21 cellular contexts compared by ENCODE assay signal in the genomic region with DNA sequence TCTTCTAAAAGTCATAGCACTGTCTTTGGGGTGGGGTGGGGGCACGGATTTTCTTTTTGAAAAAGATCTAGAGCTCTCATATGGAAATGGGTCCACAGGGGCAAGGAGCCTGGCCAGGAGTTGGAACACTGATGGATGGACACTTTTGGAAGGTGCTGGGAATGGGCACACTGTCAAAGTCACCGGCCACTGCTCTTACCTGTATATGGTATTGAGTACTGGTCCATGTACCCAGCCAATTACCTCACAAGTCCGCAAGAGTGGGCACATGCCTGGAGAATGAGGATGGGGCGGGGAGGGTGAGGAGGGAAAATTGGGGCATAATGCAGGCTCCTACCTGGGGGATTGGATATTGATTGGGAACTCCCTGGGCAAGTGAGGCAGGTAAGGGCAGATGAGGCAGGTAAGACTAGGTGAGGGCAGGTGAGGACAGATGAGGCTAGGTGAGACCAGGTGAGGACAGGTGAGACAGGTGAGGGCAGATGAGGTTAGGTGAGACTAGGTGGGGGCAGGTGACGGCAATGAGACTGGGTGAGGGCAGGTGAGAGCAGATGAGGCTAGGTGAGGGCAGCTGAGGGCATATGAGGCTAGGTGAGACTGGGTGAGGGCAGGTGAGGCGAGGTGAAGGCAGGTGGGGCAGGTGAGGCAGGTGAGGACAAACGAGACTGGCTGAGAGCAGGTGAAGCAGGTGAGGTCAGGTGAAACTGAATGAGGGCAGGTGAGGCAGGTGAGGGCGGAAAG.
DNase-seq lines count a peak whose midpoint lies in the region; ATAC-seq, FAIRE-seq and TF ChIP-seq lines count a peak whose summit lies in the region.
"Had no signal": no experiment of that assay in that cellular context is flagged by ENCODE, and none has a peak within 500 bp of the region (broad histone marks: within the 10 kb centered on the region; RNA-seq: fewer than 3 reads in every experiment).

No MANE protein-coding gene starts in this region.

- DNase-seq in NCI-H510A (lab: John Stamatoyannopoulos, UW) (peak; percentile 3), NCI-H510A treated with DMSO at 0.1 percent for 48 hours (lab: John Stamatoyannopoulos, UW) (no peak), HTR-8/SVneo (ENCODE audit: insufficient read length, low spot score) (no peak), H1 (ENCODE audit: low read depth in 1 of 2, low spot score in 2 of 2) (no peak), small intestine (peak; percentile 12), KBM-7 (no peak), spleen (no peak)
- DNase-seq: BE2C; CD4-positive, alpha-beta memory T cell; DND-41; HCEC 1CT; NCI-H1105; NCI-H2107; NCI-H226; NCI-H526; NK-92 treated with Interleukin-12 subunit alpha and Interleukin-12 subunit beta, amount 100 ng/mL, for 24 hours had no signal

- TF ChIP-seq EP300 in H1 (IDR thresholded peaks at IDR 0.05; ENCODE audit: borderline replicate concordance in 1 of 2, low read depth in 2 of 2, low read length in 2 of 2), result no peak

- ATAC-seq in GM21786 (IDR thresholded peaks at IDR 0.05; ENCODE audit: unreplicated experiment), result no peak
- ATAC-seq: Right ventricle myocardium inferior had no signal

- peak; percentile 33 for FAIRE-seq in HTR-8/SVneo (lab: Jason Lieb, UNC)
- no peak for FAIRE-seq in H1 (lab: Jason Lieb, UNC)
- FAIRE-seq in small intestine (lab: Jason Lieb, UNC), result no peak
- FAIRE-seq: A204.1, RCC 7860 had no signal

- no peak overlapping the region for H4K5ac ChIP-seq in H1 (ENCODE audit: insufficient read length, low read depth, low read length)

- CTCF ChIA-PET in H1 (lab: Charles Lee; ENCODE audit: partially characterized antibody), result no interaction called here

- H2AFZ ChIP-seq in H1 (ENCODE audit: low read length), result no peak overlapping the region

- no peak overlapping the region for H3K23ac ChIP-seq in H1 (ENCODE audit: insufficient read length)

- H3K79me2 ChIP-seq in H1 (ENCODE audit: control insufficient read depth in 1 of 2, insufficient read depth in 2 of 2, low read length in 2 of 2), result no peaks in the 10 kb centered on the region

- H3K27me3 ChIP-seq in H1 (replicated peaks in 1 of 4; ENCODE audit: control insufficient read depth in 3 of 4, extremely low read depth in 1 of 4, insufficient read depth in 3 of 4, low read length in 3 of 4), result peaks cover 0 to 5% (median 2%) of the 10 kb centered on the region in 4 experiments; a peak in 1 of 7 replicates
- H3K27me3 ChIP-seq in small intestine (ENCODE audit: control insufficient read depth in 2 of 2, insufficient read depth in 2 of 2, low read length in 2 of 2), result no peaks in the 10 kb centered on the region
- H3K27me3 ChIP-seq in spleen (replicated peaks in 1 of 7), result no peaks in the 10 kb centered on the region
- H3K27me3 ChIP-seq: BE2C had no signal

- TF ChIP-seq POLR2A in H1 (IDR thresholded peaks at IDR 0.05; ENCODE audit: control extremely low read depth in 1 of 2, low read depth in 2 of 2, low read length in 2 of 2) (no peak), spleen (IDR thresholded peaks at IDR 0.05) (no peak)

- H3K4me3 ChIP-seq in H1 (ENCODE audit: extremely low read depth in 1 of 4, insufficient read depth in 2 of 4, low read depth in 3 of 4, low read length in 4 of 4), result no peak overlapping the region
- no peak overlapping the region for H3K4me3 ChIP-seq in small intestine (ENCODE audit: low read depth in 1 of 2, low read length in 2 of 2)
- no peak overlapping the region for H3K4me3 ChIP-seq in spleen
- H3K4me3 ChIP-seq: SK-N-MC had no signal

- H3K4me2 ChIP-seq in H1 (ENCODE audit: insufficient read depth in 1 of 2, low read depth in 2 of 2, low read length in 2 of 2), result no peak overlapping the region

- no peak overlapping the region for H3K14ac ChIP-seq in H1 (ENCODE audit: insufficient read length)

- H3K56ac ChIP-seq in H1 (replicated peaks; ENCODE audit: insufficient read length, low read depth, low read length), result no peak overlapping the region

- no peak overlapping the region for H3K9ac ChIP-seq in H1 (replicated peaks in 1 of 4; ENCODE audit: extremely low read depth in 1 of 4, low read depth in 3 of 4, low read length in 3 of 4)

- no peaks in the 10 kb centered on the region for H3K23me2 ChIP-seq in H1 (ENCODE audit: low read depth, low read length)

- H3K79me1 ChIP-seq in H1 (ENCODE audit: low read depth, low read length), result no peaks in the 10 kb centered on the region

- no peak overlapping the region for H3K27ac ChIP-seq in H1 (ENCODE audit: low read depth, low read length)
- H3K27ac ChIP-seq in small intestine (ENCODE audit: low read depth in 1 of 2, low read length in 1 of 2), result no peak overlapping the region
- H3K27ac ChIP-seq in spleen, result no peak overlapping the region
- H3K27ac ChIP-seq: SK-N-MC had no signal

- no peak overlapping the region for H3K4ac ChIP-seq in H1 (replicated peaks; ENCODE audit: insufficient read length, low read depth, low read length)

- H2BK5ac ChIP-seq in H1 (ENCODE audit: low read depth, low read length), result 0 out of 2 replicates have a peak overlapping the region, but pooled peaks have one; percentile 19

- in situ Hi-C loops in KBM-7 (cut with MboI; ENCODE audit: low pct_unique_long_range_greater_than_20kb, low sequenced_read_pairs), result no loop called here

- H3K36me3 ChIP-seq in H1 (ENCODE audit: control insufficient read depth in 2 of 4, insufficient read depth in 4 of 4, low read length in 3 of 4), result no peaks in the 10 kb centered on the region
- no peaks in the 10 kb centered on the region for H3K36me3 ChIP-seq in small intestine (ENCODE audit: control insufficient read depth in 2 of 2, insufficient read depth in 2 of 2, low read length in 2 of 2)
- H3K36me3 ChIP-seq in spleen, result no peaks in the 10 kb centered on the region
- H3K36me3 ChIP-seq: BE2C had no signal

- H2AK5ac ChIP-seq in H1 (ENCODE audit: low read depth, low read length), result peak overlapping the region; percentile 42; the same call in 1 of the 2 replicates

- POLR2A ChIA-PET in H1 (lab: Charles Lee; ENCODE audit: partially characterized antibody), result interaction anchor here (1.9 kb wide), 1 partner anchor 12 kb away, joined by 5 read pairs; no protein-coding TSS in a partner anchor

- H2BK20ac ChIP-seq in H1 (ENCODE audit: low read length), result no peak overlapping the region

- no peak for TF ChIP-seq CTCF in H1 (IDR thresholded peaks at IDR 0.05; ENCODE audit: control extremely low read depth in 1 of 3, insufficient read depth in 1 of 3, low read depth in 1 of 3, low read length in 3 of 3)
- no peak for TF ChIP-seq CTCF in spleen (IDR thresholded peaks at IDR 0.05 in 8 of 11, conservative IDR thresholded peaks at IDR 0.05 in 3 of 11)

- H2BK120ac ChIP-seq in H1 (replicated peaks; ENCODE audit: low read depth, low read length), result no peak overlapping the region

- H2BK15ac ChIP-seq in H1 (ENCODE audit: low read length), result 0 out of 2 replicates have a peak overlapping the region, but pooled peaks have one; percentile 63

- TF ChIP-seq RAD21 in H1 (IDR thresholded peaks at IDR 0.05 in 1 of 2, conservative IDR thresholded peaks at IDR 0.05 in 1 of 2; ENCODE audit: low read depth in 2 of 2, low read length in 2 of 2), result no peak

- no peak overlapping the region for H2BK12ac ChIP-seq in H1 (ENCODE audit: low read depth, low read length)

- intact Hi-C loops in spleen (cut with DNase I; ENCODE audit: low total_unique reads), result no loop called here

- H4K8ac ChIP-seq in H1 (ENCODE audit: extremely low read depth, insufficient read depth, low read length), result no peak overlapping the region; the same call in 1 of the 2 replicates

- no peak overlapping the region for H4K91ac ChIP-seq in H1 (replicated peaks; ENCODE audit: insufficient read length, low read length)

- peaks cover 0 to 4% of the 10 kb centered on the region in 2 experiments; a peak in 1 of 4 replicates for H3K9me3 ChIP-seq in H1 (ENCODE audit: insufficient read depth in 2 of 2, low read depth in 1 of 2, low read length in 1 of 2)
- no peaks in the 10 kb centered on the region for H3K9me3 ChIP-seq in small intestine (ENCODE audit: control insufficient read depth, low read depth)
- H3K9me3 ChIP-seq in spleen, result no peaks in the 10 kb centered on the region
- H3K9me3 ChIP-seq: BE2C had no signal

- H3K18ac ChIP-seq in H1 (ENCODE audit: extremely low read depth, low read length), result no peak overlapping the region

- H3K4me1 ChIP-seq in H1 (replicated peaks in 1 of 4; ENCODE audit: control insufficient read depth in 3 of 4, insufficient read depth in 4 of 4, low read length in 3 of 4) (no peaks in the 10 kb centered on the region; a peak in 1 of 7 replicates), small intestine (ENCODE audit: control insufficient read depth in 2 of 2, insufficient read depth in 1 of 2, low read depth in 1 of 2, low read length in 1 of 2) (no peaks in the 10 kb centered on the region), spleen (no peaks in the 10 kb centered on the region)
- H3K4me1 ChIP-seq: BE2C had no signal

- no peaks in the 10 kb centered on the region for H4K20me1 ChIP-seq in H1 (replicated peaks in 1 of 2; ENCODE audit: control insufficient read depth in 1 of 2, insufficient read depth in 2 of 2, low read length in 2 of 2)

- 86% methylated on average over 8 of the region's 8 CpGs; no CpG with 5 or more reads in 1 of the 2 experiments for WGBS in H1 (ENCODE audit: extremely low coverage in 1 of 2, insufficient coverage in 1 of 2, insufficient read length in 1 of 2, insufficient replicate concordance in 2 of 2, low coverage in 1 of 2, low lambda C conversion rate in 2 of 2, missing lambda C conversion rate in 1 of 2), 2 experiments
- 56 to 73% (median 59%) methylated on average over 8 of the region's 8 CpGs for WGBS in small intestine, 3 donors
- 81 to 89% (median 87%) methylated on average over 8 of the region's 8 CpGs for WGBS in spleen, 5 donors

TF ChIP-seq in H1, 55 proteins besides CTCF, POLR2A, EP300 and RAD21 (continues in another document):
- no peak for TF ChIP-seq RFX5 (IDR thresholded peaks at IDR 0.05; ENCODE audit: borderline replicate concordance, low read depth, low read length)
- no peak for TF ChIP-seq KDM5A (IDR thresholded peaks at IDR 0.05; ENCODE audit: low read length)
- TF ChIP-seq TEAD4 (IDR thresholded peaks at IDR 0.05; ENCODE audit: low read depth, low read length), result no peak
- no peak for TF ChIP-seq NANOG (IDR thresholded peaks at IDR 0.05; ENCODE audit: insufficient read depth, low read depth, low read length, poor library complexity, severe bottlenecking)
- TF ChIP-seq EGR1 (IDR thresholded peaks at IDR 0.05; ENCODE audit: borderline replicate concordance, low read depth, low read length), result no peak
- TF ChIP-seq TCF12 (IDR thresholded peaks at IDR 0.05; ENCODE audit: low read depth, low read length), result no peak
- no peak for TF ChIP-seq SP4 (IDR thresholded peaks at IDR 0.05; ENCODE audit: low read length)
- TF ChIP-seq HDAC6 (IDR thresholded peaks at IDR 0.05; ENCODE audit: low read depth, low read length), result no peak
- no peak for TF ChIP-seq SIN3A (conservative IDR thresholded peaks at IDR 0.05 in 1 of 2, IDR thresholded peaks at IDR 0.05 in 1 of 2; ENCODE audit: low read depth in 1 of 2, low read length in 2 of 2)
- no peak for TF ChIP-seq JUN (IDR thresholded peaks at IDR 0.05; ENCODE audit: low read depth, low read length)
- TF ChIP-seq SIX5 (IDR thresholded peaks at IDR 0.05; ENCODE audit: low read depth, low read length), result no peak
- TF ChIP-seq NRF1 (IDR thresholded peaks at IDR 0.05; ENCODE audit: low read depth, low read length), result no peak
- TF ChIP-seq SP1 (IDR thresholded peaks at IDR 0.05; ENCODE audit: low read depth, low read length), result no peak

Comparison
In these comparisons a context has a peak if more than half of its experiments do, and no peak if none do; other contexts are left out.
1. DNase-seq: peak in NCI-H510A (single experiment) and small intestine (single experiment); none in NCI-H510A treated with DMSO at 0.1 percent for 48 hours (single experiment), HTR-8/SVneo (single experiment), H1 (0 of 2), KBM-7 (single experiment) and spleen (single experiment).